Comparison of ENCODE assay signal across 12 cellular contexts in genomic region chr20:64261138-64261537, GRCh38. TPM values are rescaled to one million over a fixed set of nuclear protein-coding genes. Genes with fewer than 3 reads are reported as not detected.
A peak's percentile ranks its signal among the peaks of the same experiment; 100 is the strongest.
DNase-seq lines count a peak whose midpoint lies in the region; ATAC-seq, FAIRE-seq and TF ChIP-seq lines count a peak whose summit lies in the region.
"Had no signal": no experiment of that assay in that cellular context is flagged by ENCODE, and none has a peak within 500 bp of the region (broad histone marks: within the 10 kb centered on the region; RNA-seq: fewer than 3 reads in every experiment).

No MANE protein-coding gene starts in this region.

- POLR2A ChIA-PET in naive thymus-derived CD4-positive, alpha-beta T cell (lab: Charles Lee): no interaction called here

- no peaks in the 10 kb centered on the region for H3K9me3 ChIP-seq in naive thymus-derived CD4-positive, alpha-beta T cell (ENCODE audit: control insufficient read depth in 2 of 3, low read length in 3 of 3)
- H3K9me3 ChIP-seq: left lung had no signal

- DNase-seq in AG08395 (ENCODE audit: low spot score): peak; percentile 65
- peak; percentile 73 for DNase-seq in HFF-Myc (ENCODE audit: extremely low read depth, low read depth)
- peak; percentile 65 for DNase-seq in epidermal melanocyte (ENCODE audit: insufficient read length, low spot score)
- DNase-seq in naive thymus-derived CD4-positive, alpha-beta T cell: peak in 5 of 9 donors; percentile 11 to 50 (median 28)
- no peak for DNase-seq in glomerular visceral epithelial cell (ENCODE audit: extremely low spot score)
- DNase-seq in GM12891 (ENCODE audit: insufficient read length, low spot score): no peak
- no peak for DNase-seq in immature natural killer cell
- DNase-seq: left lung, NCI-H146 had no signal

- H3K27me3 Mint-ChIP-seq in naive thymus-derived CD4-positive, alpha-beta T cell: no peaks in the 10 kb centered on the region
- H3K27me3 Mint-ChIP-seq in immature natural killer cell (ENCODE audit: low read depth in 3 of 3): peaks cover 2 to 7% (median 5%) of the 10 kb centered on the region in 3 donors

- no peak for TF ChIP-seq POLR2A in GM12891 (IDR thresholded peaks at IDR 0.05; ENCODE audit: low read depth, low read length)

- no peak for TF ChIP-seq CTCF in HFF-Myc (IDR thresholded peaks at IDR 0.05; ENCODE audit: low read depth, low read length, missing control alignments)

- H3K36me3 Mint-ChIP-seq in naive thymus-derived CD4-positive, alpha-beta T cell: peaks cover 0 to 46% (median 24%) of the 10 kb centered on the region in 5 donors
- peaks cover 0 to 21% (median 0%) of the 10 kb centered on the region in 3 donors for H3K36me3 Mint-ChIP-seq in immature natural killer cell

- H3K36me3 ChIP-seq in naive thymus-derived CD4-positive, alpha-beta T cell (ENCODE audit: control insufficient read depth in 2 of 3, insufficient read depth in 3 of 3, low read length in 3 of 3): peaks cover 0 to 28% (median 6%) of the 10 kb centered on the region in 3 experiments

- no peak for ATAC-seq in naive thymus-derived CD4-positive, alpha-beta T cell
- ATAC-seq in HG03520 (IDR thresholded peaks at IDR 0.05; ENCODE audit: unreplicated experiment): no peak
- ATAC-seq: left lung had no signal

- CTCF ChIA-PET in naive thymus-derived CD4-positive, alpha-beta T cell (lab: Charles Lee): no interaction called here

- H3K27ac ChIP-seq in naive thymus-derived CD4-positive, alpha-beta T cell (ENCODE audit: low read depth, low read length): no peak overlapping the region
- H3K27ac ChIP-seq: left lung had no signal

- H3K27me3 ChIP-seq in naive thymus-derived CD4-positive, alpha-beta T cell (ENCODE audit: control insufficient read depth in 2 of 2, insufficient read depth in 2 of 2, low read length in 2 of 2): no peaks in the 10 kb centered on the region
- H3K27me3 ChIP-seq: left lung had no signal

- peaks cover 0 to 3% (median 0%) of the 10 kb centered on the region in 11 donors for H3K9me3 Mint-ChIP-seq in naive thymus-derived CD4-positive, alpha-beta T cell
- no peaks in the 10 kb centered on the region for H3K9me3 Mint-ChIP-seq in immature natural killer cell

- peak overlapping the region; percentile 16 to 98 (median 83) for H3K27ac Mint-ChIP-seq in naive thymus-derived CD4-positive, alpha-beta T cell
- no peak overlapping the region for H3K27ac Mint-ChIP-seq in immature natural killer cell

- no peak for FAIRE-seq in GM12891 (lab: Jason Lieb, UNC)
- FAIRE-seq: bronchial epithelial cell, TTC549 had no signal

- intact Hi-C loops in naive thymus-derived CD4-positive, alpha-beta T cell (cut with micrococcal nuclease): no loop called here

- peaks cover 22 to 75% of the 10 kb centered on the region in 2 donors for H3K4me1 ChIP-seq in naive thymus-derived CD4-positive, alpha-beta T cell (ENCODE audit: control insufficient read depth in 2 of 2, insufficient read depth in 2 of 2, low read length in 2 of 2)

- peaks cover 55 to 94% (median 86%) of the 10 kb centered on the region in 7 donors for H3K4me1 Mint-ChIP-seq in naive thymus-derived CD4-positive, alpha-beta T cell
- peaks cover 72 to 87% of the 10 kb centered on the region in 2 donors for H3K4me1 Mint-ChIP-seq in immature natural killer cell

- H3K4me3 Mint-ChIP-seq in naive thymus-derived CD4-positive, alpha-beta T cell: peak overlapping the region; percentile 46 to 100 (median 81)
- peak overlapping the region in 1 of 5 donors; percentile 23 for H3K4me3 Mint-ChIP-seq in immature natural killer cell

- H3K4me3 ChIP-seq in HFF-Myc (replicated peaks; ENCODE audit: low read depth, low read length): no peak overlapping the region
- H3K4me3 ChIP-seq in naive thymus-derived CD4-positive, alpha-beta T cell (ENCODE audit: low read length): no peak overlapping the region
- H3K4me3 ChIP-seq: left lung had no signal

TF ChIP-seq in GM12891, 5 proteins besides CTCF, POLR2A, EP300 and RAD21:
- TF ChIP-seq TAF1 (IDR thresholded peaks at IDR 0.05; ENCODE audit: low read depth, low read length) (no peak), POU2F2 (IDR thresholded peaks at IDR 0.05; ENCODE audit: low read depth, low read length) (no peak), SPI1 (IDR thresholded peaks at IDR 0.05; ENCODE audit: low read depth, low read length) (no peak), PAX5 (IDR thresholded peaks at IDR 0.05; ENCODE audit: insufficient read depth, low read length, severe bottlenecking) (no peak), POLR2AphosphoS5 (IDR thresholded peaks at IDR 0.05; ENCODE audit: low read depth, low read length) (no peak)

RNA-seq across cellular contexts. Expression of gene PCMTD2, which starts 5.6 kb away (rescaled TPM):
- 100 to 1,000 TPM in 3 of 5 experiments, 10 to 100 TPM in 2; 67.2 to 229 (median 103) TPM for total RNA-seq in naive thymus-derived CD4-positive, alpha-beta T cell
- polyA plus RNA-seq in naive thymus-derived CD4-positive, alpha-beta T cell: 100 to 1,000 TPM in 1 of 2 donors, 10 to 100 TPM in 1; 60.5 to 102 TPM
- polyA plus RNA-seq in GM12891 (2012; ENCODE audit: low read depth, missing spikeins): 11.7 TPM
- 10 to 100 TPM; 43.3 to 65.4 (median 58.2) TPM for polyA plus RNA-seq in immature natural killer cell

Comparison
In these comparisons a context has a peak if more than half of its experiments do, and no peak if none do; other contexts are left out.
1. DNase-seq: peak in AG08395 (single experiment), HFF-Myc (single experiment), epidermal melanocyte (single experiment) and naive thymus-derived CD4-positive, alpha-beta T cell (5 of 9); none in glomerular visceral epithelial cell (single experiment), GM12891 (single experiment) and immature natural killer cell (0 of 3).
2. H3K27ac Mint-ChIP-seq: peak in naive thymus-derived CD4-positive, alpha-beta T cell (9 of 9); none in immature natural killer cell (0 of 6).